In the genomic region with DNA sequence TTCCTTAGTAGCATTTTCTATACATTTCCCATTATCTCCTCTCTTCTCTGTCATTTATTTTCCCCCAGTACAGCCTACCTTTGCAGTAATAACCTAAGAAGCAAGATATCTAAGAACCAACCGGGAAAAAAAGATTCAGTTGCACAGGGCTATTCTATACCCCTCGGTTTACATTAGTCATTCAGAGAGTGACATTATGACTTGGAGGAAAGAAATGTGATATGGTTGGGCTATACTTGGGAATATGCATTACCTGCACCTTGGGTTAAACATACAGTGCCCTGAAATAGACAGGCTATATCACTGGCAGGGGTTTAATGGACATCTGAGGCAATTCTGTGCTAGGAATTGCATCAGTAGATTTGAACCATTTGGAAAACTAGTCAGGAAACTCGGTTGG, we compare ENCODE assay signal across 23 cellular contexts.
DNase-seq lines count a peak whose midpoint lies in the region; ATAC-seq and TF ChIP-seq lines count a peak whose summit lies in the region.
"Had no signal": no experiment of that assay in that cellular context is flagged by ENCODE, and none has a peak within 500 bp of the region (broad histone marks: within the 10 kb centered on the region; RNA-seq: fewer than 3 reads in every experiment).

No MANE protein-coding gene starts in this region.

- WGBS in sigmoid colon, 2 donors, result 57 to 64% methylated on average over 3 of the region's 3 CpGs

- H3K4me1 ChIP-seq in sigmoid colon, result no peaks in the 10 kb centered on the region
- H3K4me1 ChIP-seq: colonic mucosa had no signal

- H3K4me1 Mint-ChIP-seq in endothelial cell (ENCODE audit: unreplicated experiment), result peaks cover 37% of the 10 kb centered on the region
- H3K4me1 Mint-ChIP-seq: activated CD4-positive, alpha-beta T cell treated with anti-CD3 and anti-CD28 coated beads for 36 hours; activated naive CD8-positive, alpha-beta T cell treated with anti-CD3 and anti-CD28 coated beads, Interleukin-2, amount 50 U/mL, for 24 hours had no signal

- no peak overlapping the region for H3K4me3 Mint-ChIP-seq in endothelial cell (ENCODE audit: unreplicated experiment)
- H3K4me3 Mint-ChIP-seq: activated CD4-positive, alpha-beta T cell treated with anti-CD3 and anti-CD28 coated beads for 36 hours; activated naive CD8-positive, alpha-beta T cell treated with anti-CD3 and anti-CD28 coated beads, Interleukin-2, amount 50 U/mL, for 24 hours; CD4-positive, alpha-beta memory T cell; endodermal cell; immature natural killer cell had no signal

- H3K36me3 ChIP-seq in sigmoid colon, result no peaks in the 10 kb centered on the region
- H3K36me3 ChIP-seq: brain microvascular endothelial cell, colonic mucosa, heart right ventricle, thoracic aorta had no signal

- H3K27ac ChIP-seq in sigmoid colon, result no peak overlapping the region
- H3K27ac ChIP-seq: brain microvascular endothelial cell, colonic mucosa, heart right ventricle, thoracic aorta had no signal

- intact Hi-C loops in sigmoid colon (cut with DNase I), result no loop called here

- no peak for TF ChIP-seq EP300 in sigmoid colon (IDR thresholded peaks at IDR 0.05)

- TF ChIP-seq POLR2A in sigmoid colon (IDR thresholded peaks at IDR 0.05), result no peak

- ATAC-seq in GM18873 (IDR thresholded peaks at IDR 0.05; ENCODE audit: low FRiP score, unreplicated experiment), result peak; percentile 73
- peak; percentile 62 for ATAC-seq in GM21717 (IDR thresholded peaks at IDR 0.05; ENCODE audit: unreplicated experiment)
- ATAC-seq in HG03095 (IDR thresholded peaks at IDR 0.05; ENCODE audit: unreplicated experiment), result peak; percentile 84
- ATAC-seq: activated CD4-positive, alpha-beta T cell treated with anti-CD3 and anti-CD28 coated beads for 36 hours; activated naive CD8-positive, alpha-beta T cell treated with anti-CD3 and anti-CD28 coated beads, Interleukin-2, amount 50 U/mL, for 24 hours; heart right ventricle had no signal

- H3K4me3 ChIP-seq in epithelial cell of esophagus (ENCODE audit: low read length), result no peak overlapping the region
- H3K4me3 ChIP-seq in sigmoid colon, result no peak overlapping the region
- H3K4me3 ChIP-seq: colonic mucosa, heart right ventricle, thoracic aorta had no signal

- DNase-seq in epithelial cell of esophagus (ENCODE audit: low read depth) (peak; percentile 13), endothelial cell (ENCODE audit: low spot score) (no peak), activated gamma-delta T cell treated with Interleukin-2 at 50 U/mL for 16 hours (no peak), sigmoid colon (no peak)
- DNase-seq: activated CD4-positive, alpha-beta T cell treated with anti-CD3 and anti-CD28 coated beads for 36 hours; activated naive CD8-positive, alpha-beta T cell treated with anti-CD3 and anti-CD28 coated beads, Interleukin-2, amount 50 U/mL, for 24 hours; brain microvascular endothelial cell; CD4-positive, alpha-beta memory T cell; colonic mucosa; DMS53; endodermal cell; heart right ventricle; immature natural killer cell; Karpas-422; NCI-H1048; NCI-H2029 treated with DMSO at 0.1 percent for 48 hours; NCI-H510A treated with DMSO at 0.1 percent for 48 hours; retina; SW 1271 had no signal

- no peak overlapping the region for H3K27ac Mint-ChIP-seq in endothelial cell (ENCODE audit: unreplicated experiment)
- H3K27ac Mint-ChIP-seq: activated CD4-positive, alpha-beta T cell treated with anti-CD3 and anti-CD28 coated beads for 36 hours; activated naive CD8-positive, alpha-beta T cell treated with anti-CD3 and anti-CD28 coated beads, Interleukin-2, amount 50 U/mL, for 24 hours; CD4-positive, alpha-beta memory T cell; endodermal cell; immature natural killer cell had no signal

- H3K36me3 Mint-ChIP-seq in endothelial cell (ENCODE audit: low read depth, unreplicated experiment), result no peaks in the 10 kb centered on the region
- H3K36me3 Mint-ChIP-seq: CD4-positive, alpha-beta memory T cell; immature natural killer cell had no signal

- peaks cover 2% of the 10 kb centered on the region for H3K27me3 Mint-ChIP-seq in endothelial cell (ENCODE audit: unreplicated experiment)
- H3K27me3 Mint-ChIP-seq: activated naive CD8-positive, alpha-beta T cell treated with anti-CD3 and anti-CD28 coated beads, Interleukin-2, amount 50 U/mL, for 24 hours; CD4-positive, alpha-beta memory T cell had no signal

- no peaks in the 10 kb centered on the region for H3K27me3 ChIP-seq in sigmoid colon
- H3K27me3 ChIP-seq: brain microvascular endothelial cell, colonic mucosa, heart right ventricle had no signal

- no peaks in the 10 kb centered on the region for H3K9me3 ChIP-seq in sigmoid colon
- H3K9me3 ChIP-seq: colonic mucosa, heart right ventricle, thoracic aorta had no signal

- H3K9me3 Mint-ChIP-seq in endothelial cell (ENCODE audit: unreplicated experiment), result no peaks in the 10 kb centered on the region
- H3K9me3 Mint-ChIP-seq: activated naive CD8-positive, alpha-beta T cell treated with anti-CD3 and anti-CD28 coated beads, Interleukin-2, amount 50 U/mL, for 24 hours; endodermal cell had no signal

- no peak for TF ChIP-seq CTCF in epithelial cell of esophagus (IDR thresholded peaks at IDR 0.05; ENCODE audit: insufficient read depth, low read depth, low read length, missing control alignments)
- no peak for TF ChIP-seq CTCF in endothelial cell (IDR thresholded peaks at IDR 0.05; ENCODE audit: unreplicated experiment)
- TF ChIP-seq CTCF in sigmoid colon (IDR thresholded peaks at IDR 0.05), result no peak
